Comparison of ENCODE assay signal across 1 cellular context in the genomic region with DNA sequence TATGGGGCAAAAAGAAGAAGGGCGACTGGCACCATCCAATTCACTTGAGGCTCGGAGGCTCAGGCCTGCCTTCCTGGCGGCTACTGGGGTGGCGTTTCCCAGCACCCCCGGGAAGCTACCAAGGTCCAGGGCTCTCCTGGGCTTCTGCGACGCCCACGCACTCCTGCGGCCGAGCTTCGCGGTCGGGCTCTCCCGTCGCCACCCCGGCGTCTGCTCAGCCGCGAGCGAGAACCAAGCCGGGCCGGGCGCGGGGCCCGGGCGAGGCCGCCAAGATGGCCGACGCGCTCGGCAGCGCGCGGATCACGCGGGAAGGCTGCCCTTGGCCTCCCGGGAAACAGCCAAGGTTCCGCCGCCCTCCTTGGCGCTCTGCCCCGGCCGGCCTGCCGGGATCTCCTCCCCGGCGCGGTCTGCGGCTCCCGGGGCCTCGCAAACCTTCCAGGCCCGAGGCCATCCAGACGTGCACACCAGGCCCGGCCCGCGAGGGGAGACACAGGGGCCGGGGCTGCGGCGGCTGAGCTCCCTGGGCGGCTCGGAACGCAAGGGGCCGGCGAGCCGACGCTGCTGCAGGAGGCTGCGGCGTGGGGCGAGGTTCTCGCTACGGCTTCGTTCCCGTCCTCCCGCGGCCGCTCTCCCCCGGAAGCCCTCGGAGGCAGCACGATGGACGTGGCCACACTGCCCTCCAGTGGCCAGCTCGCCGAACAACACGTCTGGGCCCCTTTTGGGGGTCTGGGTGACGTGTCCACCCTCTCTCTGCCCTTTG.
A peak's percentile ranks its signal among the peaks of the same experiment; 100 is the strongest.
TF ChIP-seq lines count a peak whose summit lies in the region.

No MANE protein-coding gene starts in this region.

TF ChIP-seq in K562, 482 proteins besides CTCF, POLR2A, EP300 and RAD21 (continued from another document and continues in another):
- TF ChIP-seq KAT2B (IDR thresholded peaks at IDR 0.05; ENCODE audit: low read depth, low read length) (no peak), ZNF644 (tag; IDR thresholded peaks at IDR 0.05; ENCODE audit: low read depth) (peak; percentile 84), CHD1 (IDR thresholded peaks at IDR 0.05; ENCODE audit: low read length) (no peak), ZNF717 (CRISPR knock-in tag; IDR thresholded peaks at IDR 0.05) (no peak), ZNF263 (CRISPR knock-in tag; IDR thresholded peaks at IDR 0.05; ENCODE audit: borderline replicate concordance) (peak; percentile 76; the same call in 1 of the 2 replicates), NCOA1 (IDR thresholded peaks at IDR 0.05; ENCODE audit: low read depth) (no peak), KLF10 (CRISPR knock-in tag; IDR thresholded peaks at IDR 0.05) (no peak), MAFK (IDR thresholded peaks at IDR 0.05; ENCODE audit: low read length) (no peak), SNIP1 (IDR thresholded peaks at IDR 0.05; ENCODE audit: low read depth) (no peak), CCNT2 (IDR thresholded peaks at IDR 0.05; ENCODE audit: borderline replicate concordance, extremely low read depth, insufficient read length, low read depth, low read length) (peak; percentile 57), BACH1 (tag; IDR thresholded peaks at IDR 0.05) (peak; percentile 24; the same call in 1 of the 2 replicates), MEIS2 (IDR thresholded peaks at IDR 0.05; ENCODE audit: partially characterized antibody) (no peak), TRIM24 (IDR thresholded peaks at IDR 0.05) (no peak), MBD2 (IDR thresholded peaks at IDR 0.05; ENCODE audit: borderline replicate concordance, low read depth) (no peak), RNF2 (IDR thresholded peaks at IDR 0.05) (peak; percentile 66; the same call in 1 of the 2 replicates), TCF7L2 (IDR thresholded peaks at IDR 0.05; ENCODE audit: low read depth, low read length) (no peak), SMARCC2 (IDR thresholded peaks at IDR 0.05; ENCODE audit: low read depth) (no peak), IFI16 (CRISPR knock-in tag; IDR thresholded peaks at IDR 0.05) (no peak), MXI1 (IDR thresholded peaks at IDR 0.05; ENCODE audit: low read depth, low read length) (no peak), CXXC5 (CRISPR knock-in tag; IDR thresholded peaks at IDR 0.05) (peak; percentile 88), NR1H2 (CRISPR knock-in tag; IDR thresholded peaks at IDR 0.05) (no peak), SP1 (CRISPR knock-in tag; IDR thresholded peaks at IDR 0.05) (peak; percentile 64), BRD4 (IDR thresholded peaks at IDR 0.05) (peak; percentile 92)
- TF ChIP-seq, protein P1, sequence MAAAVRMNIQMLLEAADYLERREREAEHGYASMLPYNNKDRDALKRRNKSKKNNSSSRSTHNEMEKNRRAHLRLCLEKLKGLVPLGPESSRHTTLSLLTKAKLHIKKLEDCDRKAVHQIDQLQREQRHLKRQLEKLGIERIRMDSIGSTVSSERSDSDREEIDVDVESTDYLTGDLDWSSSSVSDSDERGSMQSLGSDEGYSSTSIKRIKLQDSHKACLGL (CRISPR knock-in tag; IDR thresholded peaks at IDR 0.05; ENCODE audit: borderline replicate concordance, poor library complexity, severe bottlenecking), result no peak
- TF ChIP-seq, protein P2, sequence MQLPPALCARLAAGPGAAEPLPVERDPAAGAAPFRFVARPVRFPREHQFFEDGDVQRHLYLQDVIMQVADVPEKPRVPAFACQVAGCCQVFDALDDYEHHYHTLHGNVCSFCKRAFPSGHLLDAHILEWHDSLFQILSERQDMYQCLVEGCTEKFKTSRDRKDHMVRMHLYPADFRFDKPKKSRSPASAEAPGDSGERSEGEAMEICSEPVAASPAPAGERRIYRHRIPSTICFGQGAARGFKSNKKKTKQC (CRISPR knock-in tag; IDR thresholded peaks at IDR 0.05), result peak; percentile 92; the same call in 1 of the 2 replicates
- TF ChIP-seq, protein P3, sequence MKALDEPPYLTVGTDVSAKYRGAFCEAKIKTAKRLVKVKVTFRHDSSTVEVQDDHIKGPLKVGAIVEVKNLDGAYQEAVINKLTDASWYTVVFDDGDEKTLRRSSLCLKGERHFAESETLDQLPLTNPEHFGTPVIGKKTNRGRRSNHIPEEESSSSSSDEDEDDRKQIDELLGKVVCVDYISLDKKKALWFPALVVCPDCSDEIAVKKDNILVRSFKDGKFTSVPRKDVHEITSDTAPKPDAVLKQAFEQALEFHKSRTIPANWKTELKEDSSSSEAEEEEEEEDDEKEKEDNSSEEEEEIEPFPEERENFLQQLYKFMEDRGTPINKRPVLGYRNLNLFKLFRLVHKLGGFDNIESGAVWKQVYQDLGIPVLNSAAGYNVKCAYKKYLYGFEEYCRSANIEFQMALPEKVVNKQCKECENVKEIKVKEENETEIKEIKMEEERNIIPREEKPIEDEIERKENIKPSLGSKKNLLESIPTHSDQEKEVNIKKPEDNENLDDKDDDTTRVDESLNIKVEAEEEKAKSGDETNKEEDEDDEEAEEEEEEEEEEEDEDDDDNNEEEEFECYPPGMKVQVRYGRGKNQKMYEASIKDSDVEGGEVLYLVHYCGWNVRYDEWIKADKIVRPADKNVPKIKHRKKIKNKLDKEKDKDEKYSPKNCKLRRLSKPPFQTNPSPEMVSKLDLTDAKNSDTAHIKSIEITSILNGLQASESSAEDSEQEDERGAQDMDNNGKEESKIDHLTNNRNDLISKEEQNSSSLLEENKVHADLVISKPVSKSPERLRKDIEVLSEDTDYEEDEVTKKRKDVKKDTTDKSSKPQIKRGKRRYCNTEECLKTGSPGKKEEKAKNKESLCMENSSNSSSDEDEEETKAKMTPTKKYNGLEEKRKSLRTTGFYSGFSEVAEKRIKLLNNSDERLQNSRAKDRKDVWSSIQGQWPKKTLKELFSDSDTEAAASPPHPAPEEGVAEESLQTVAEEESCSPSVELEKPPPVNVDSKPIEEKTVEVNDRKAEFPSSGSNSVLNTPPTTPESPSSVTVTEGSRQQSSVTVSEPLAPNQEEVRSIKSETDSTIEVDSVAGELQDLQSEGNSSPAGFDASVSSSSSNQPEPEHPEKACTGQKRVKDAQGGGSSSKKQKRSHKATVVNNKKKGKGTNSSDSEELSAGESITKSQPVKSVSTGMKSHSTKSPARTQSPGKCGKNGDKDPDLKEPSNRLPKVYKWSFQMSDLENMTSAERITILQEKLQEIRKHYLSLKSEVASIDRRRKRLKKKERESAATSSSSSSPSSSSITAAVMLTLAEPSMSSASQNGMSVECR (CRISPR knock-in tag; IDR thresholded peaks at IDR 0.05), result peak; percentile 53; the same call in 1 of the 2 replicates
- TF ChIP-seq, protein P4, sequence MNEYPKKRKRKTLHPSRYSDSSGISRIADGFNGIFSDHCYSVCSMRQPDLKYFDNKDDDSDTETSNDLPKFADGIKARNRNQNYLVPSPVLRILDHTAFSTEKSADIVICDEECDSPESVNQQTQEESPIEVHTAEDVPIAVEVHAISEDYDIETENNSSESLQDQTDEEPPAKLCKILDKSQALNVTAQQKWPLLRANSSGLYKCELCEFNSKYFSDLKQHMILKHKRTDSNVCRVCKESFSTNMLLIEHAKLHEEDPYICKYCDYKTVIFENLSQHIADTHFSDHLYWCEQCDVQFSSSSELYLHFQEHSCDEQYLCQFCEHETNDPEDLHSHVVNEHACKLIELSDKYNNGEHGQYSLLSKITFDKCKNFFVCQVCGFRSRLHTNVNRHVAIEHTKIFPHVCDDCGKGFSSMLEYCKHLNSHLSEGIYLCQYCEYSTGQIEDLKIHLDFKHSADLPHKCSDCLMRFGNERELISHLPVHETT (CRISPR knock-in tag; conservative IDR thresholded peaks at IDR 0.05 in 1 of 2, IDR thresholded peaks at IDR 0.05 in 1 of 2), result peak in 1 of 2 experiments; percentile 77; a peak in 2 of 4 replicates
- TF ChIP-seq, protein P5, sequence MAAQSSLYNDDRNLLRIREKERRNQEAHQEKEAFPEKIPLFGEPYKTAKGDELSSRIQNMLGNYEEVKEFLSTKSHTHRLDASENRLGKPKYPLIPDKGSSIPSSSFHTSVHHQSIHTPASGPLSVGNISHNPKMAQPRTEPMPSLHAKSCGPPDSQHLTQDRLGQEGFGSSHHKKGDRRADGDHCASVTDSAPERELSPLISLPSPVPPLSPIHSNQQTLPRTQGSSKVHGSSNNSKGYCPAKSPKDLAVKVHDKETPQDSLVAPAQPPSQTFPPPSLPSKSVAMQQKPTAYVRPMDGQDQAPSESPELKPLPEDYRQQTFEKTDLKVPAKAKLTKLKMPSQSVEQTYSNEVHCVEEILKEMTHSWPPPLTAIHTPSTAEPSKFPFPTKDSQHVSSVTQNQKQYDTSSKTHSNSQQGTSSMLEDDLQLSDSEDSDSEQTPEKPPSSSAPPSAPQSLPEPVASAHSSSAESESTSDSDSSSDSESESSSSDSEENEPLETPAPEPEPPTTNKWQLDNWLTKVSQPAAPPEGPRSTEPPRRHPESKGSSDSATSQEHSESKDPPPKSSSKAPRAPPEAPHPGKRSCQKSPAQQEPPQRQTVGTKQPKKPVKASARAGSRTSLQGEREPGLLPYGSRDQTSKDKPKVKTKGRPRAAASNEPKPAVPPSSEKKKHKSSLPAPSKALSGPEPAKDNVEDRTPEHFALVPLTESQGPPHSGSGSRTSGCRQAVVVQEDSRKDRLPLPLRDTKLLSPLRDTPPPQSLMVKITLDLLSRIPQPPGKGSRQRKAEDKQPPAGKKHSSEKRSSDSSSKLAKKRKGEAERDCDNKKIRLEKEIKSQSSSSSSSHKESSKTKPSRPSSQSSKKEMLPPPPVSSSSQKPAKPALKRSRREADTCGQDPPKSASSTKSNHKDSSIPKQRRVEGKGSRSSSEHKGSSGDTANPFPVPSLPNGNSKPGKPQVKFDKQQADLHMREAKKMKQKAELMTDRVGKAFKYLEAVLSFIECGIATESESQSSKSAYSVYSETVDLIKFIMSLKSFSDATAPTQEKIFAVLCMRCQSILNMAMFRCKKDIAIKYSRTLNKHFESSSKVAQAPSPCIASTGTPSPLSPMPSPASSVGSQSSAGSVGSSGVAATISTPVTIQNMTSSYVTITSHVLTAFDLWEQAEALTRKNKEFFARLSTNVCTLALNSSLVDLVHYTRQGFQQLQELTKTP (IDR thresholded peaks at IDR 0.05; ENCODE audit: low read depth in 1 of 2, partially characterized antibody in 2 of 2), result no peak
- TF ChIP-seq, protein P6, sequence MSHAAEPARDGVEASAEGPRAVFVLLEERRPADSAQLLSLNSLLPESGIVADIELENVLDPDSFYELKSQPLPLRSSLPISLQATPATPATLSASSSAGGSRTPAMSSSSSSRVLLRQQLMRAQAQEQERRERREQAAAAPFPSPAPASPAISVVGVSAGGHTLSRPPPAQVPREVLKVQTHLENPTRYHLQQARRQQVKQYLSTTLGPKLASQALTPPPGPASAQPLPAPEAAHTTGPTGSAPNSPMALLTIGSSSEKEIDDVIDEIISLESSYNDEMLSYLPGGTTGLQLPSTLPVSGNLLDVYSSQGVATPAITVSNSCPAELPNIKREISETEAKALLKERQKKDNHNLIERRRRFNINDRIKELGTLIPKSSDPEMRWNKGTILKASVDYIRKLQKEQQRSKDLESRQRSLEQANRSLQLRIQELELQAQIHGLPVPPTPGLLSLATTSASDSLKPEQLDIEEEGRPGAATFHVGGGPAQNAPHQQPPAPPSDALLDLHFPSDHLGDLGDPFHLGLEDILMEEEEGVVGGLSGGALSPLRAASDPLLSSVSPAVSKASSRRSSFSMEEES (CRISPR knock-in tag; IDR thresholded peaks at IDR 0.05), result no peak; the same call in 1 of the 2 replicates
- TF ChIP-seq, protein P7, sequence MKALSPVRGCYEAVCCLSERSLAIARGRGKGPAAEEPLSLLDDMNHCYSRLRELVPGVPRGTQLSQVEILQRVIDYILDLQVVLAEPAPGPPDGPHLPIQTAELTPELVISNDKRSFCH (CRISPR knock-in tag; IDR thresholded peaks at IDR 0.05), result no peak
- TF ChIP-seq, protein P7 (tag; IDR thresholded peaks at IDR 0.05), result peak; percentile 93
- TF ChIP-seq, protein P8, sequence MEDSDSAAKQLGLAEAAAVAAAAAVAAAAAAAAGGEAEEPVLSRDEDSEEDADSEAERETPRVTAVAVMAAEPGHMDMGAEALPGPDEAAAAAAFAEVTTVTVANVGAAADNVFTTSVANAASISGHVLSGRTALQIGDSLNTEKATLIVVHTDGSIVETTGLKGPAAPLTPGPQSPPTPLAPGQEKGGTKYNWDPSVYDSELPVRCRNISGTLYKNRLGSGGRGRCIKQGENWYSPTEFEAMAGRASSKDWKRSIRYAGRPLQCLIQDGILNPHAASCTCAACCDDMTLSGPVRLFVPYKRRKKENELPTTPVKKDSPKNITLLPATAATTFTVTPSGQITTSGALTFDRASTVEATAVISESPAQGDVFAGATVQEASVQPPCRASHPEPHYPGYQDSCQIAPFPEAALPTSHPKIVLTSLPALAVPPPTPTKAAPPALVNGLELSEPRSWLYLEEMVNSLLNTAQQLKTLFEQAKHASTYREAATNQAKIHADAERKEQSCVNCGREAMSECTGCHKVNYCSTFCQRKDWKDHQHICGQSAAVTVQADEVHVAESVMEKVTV (CRISPR knock-in tag; IDR thresholded peaks at IDR 0.05), result peak; percentile 93
- TF ChIP-seq, protein P9, sequence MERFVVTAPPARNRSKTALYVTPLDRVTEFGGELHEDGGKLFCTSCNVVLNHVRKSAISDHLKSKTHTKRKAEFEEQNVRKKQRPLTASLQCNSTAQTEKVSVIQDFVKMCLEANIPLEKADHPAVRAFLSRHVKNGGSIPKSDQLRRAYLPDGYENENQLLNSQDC (CRISPR knock-in tag; IDR thresholded peaks at IDR 0.05), result no peak
- TF ChIP-seq, protein P10, sequence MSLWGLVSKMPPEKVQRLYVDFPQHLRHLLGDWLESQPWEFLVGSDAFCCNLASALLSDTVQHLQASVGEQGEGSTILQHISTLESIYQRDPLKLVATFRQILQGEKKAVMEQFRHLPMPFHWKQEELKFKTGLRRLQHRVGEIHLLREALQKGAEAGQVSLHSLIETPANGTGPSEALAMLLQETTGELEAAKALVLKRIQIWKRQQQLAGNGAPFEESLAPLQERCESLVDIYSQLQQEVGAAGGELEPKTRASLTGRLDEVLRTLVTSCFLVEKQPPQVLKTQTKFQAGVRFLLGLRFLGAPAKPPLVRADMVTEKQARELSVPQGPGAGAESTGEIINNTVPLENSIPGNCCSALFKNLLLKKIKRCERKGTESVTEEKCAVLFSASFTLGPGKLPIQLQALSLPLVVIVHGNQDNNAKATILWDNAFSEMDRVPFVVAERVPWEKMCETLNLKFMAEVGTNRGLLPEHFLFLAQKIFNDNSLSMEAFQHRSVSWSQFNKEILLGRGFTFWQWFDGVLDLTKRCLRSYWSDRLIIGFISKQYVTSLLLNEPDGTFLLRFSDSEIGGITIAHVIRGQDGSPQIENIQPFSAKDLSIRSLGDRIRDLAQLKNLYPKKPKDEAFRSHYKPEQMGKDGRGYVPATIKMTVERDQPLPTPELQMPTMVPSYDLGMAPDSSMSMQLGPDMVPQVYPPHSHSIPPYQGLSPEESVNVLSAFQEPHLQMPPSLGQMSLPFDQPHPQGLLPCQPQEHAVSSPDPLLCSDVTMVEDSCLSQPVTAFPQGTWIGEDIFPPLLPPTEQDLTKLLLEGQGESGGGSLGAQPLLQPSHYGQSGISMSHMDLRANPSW (CRISPR knock-in tag; IDR thresholded peaks at IDR 0.05), result peak; percentile 14; the same call in 1 of the 2 replicates
- TF ChIP-seq, protein P11, sequence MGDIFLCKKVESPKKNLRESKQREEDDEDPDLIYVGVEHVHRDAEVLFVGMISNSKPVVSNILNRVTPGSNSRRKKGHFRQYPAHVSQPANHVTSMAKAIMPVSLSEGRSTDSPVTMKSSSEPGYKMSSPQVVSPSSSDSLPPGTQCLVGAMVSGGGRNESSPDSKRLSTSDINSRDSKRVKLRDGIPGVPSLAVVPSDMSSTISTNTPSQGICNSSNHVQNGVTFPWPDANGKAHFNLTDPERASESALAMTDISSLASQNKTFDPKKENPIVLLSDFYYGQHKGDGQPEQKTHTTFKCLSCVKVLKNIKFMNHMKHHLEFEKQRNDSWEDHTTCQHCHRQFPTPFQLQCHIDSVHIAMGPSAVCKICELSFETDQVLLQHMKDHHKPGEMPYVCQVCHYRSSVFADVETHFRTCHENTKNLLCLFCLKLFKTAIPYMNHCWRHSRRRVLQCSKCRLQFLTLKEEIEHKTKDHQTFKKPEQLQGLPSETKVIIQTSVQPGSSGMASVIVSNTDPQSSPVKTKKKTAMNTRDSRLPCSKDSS (IDR thresholded peaks at IDR 0.05; ENCODE audit: low read depth, partially characterized antibody), result no peak
